8 cellular contexts compared by ENCODE assay signal in genomic region chr7:86939197-86939814, GRCh38.
A peak's percentile ranks its signal among the peaks of the same experiment; 100 is the strongest.
DNase-seq lines count a peak whose midpoint lies in the region; ATAC-seq, FAIRE-seq and TF ChIP-seq lines count a peak whose summit lies in the region.

No MANE protein-coding gene starts in this region.

- H3K4me3 Mint-ChIP-seq in nephron = no peak overlapping the region

- peak; percentile 45; the same call in 1 of the 2 replicates for TF ChIP-seq CTCF in GM12875 (IDR thresholded peaks at IDR 0.05; ENCODE audit: borderline replicate concordance, insufficient read depth, low read depth, low read length)
- peak; percentile 77 for TF ChIP-seq CTCF in epithelial cell of proximal tubule (conservative IDR thresholded peaks at IDR 0.05; ENCODE audit: low read depth, low read length)
- peak; percentile 64 to 87 (median 67) for TF ChIP-seq CTCF in nephron (IDR thresholded peaks at IDR 0.05; ENCODE audit: unreplicated experiment in 3 of 3)

- H3K4me3 ChIP-seq in GM12875 (ENCODE audit: low read depth, low read length) (no peak overlapping the region), epithelial cell of proximal tubule (ENCODE audit: low read depth, low read length) (no peak overlapping the region)

- DNase-seq in AG20443 (ENCODE audit: low spot score) = peak; percentile 39
- peak; percentile 35 for DNase-seq in NCI-H2081 treated with DMSO at 0.1 percent for 48 hours (lab: John Stamatoyannopoulos, UW)
- DNase-seq in epithelial cell of proximal tubule (ENCODE audit: low read depth) = peak; percentile 39
- no peak for DNase-seq in OCI-M2 (lab: John Stamatoyannopoulos, UW; ENCODE audit: unreplicated experiment)

- peak; percentile 76 for ATAC-seq in HG02852 (IDR thresholded peaks at IDR 0.05; ENCODE audit: unreplicated experiment)

- H3K36me3 Mint-ChIP-seq in nephron (ENCODE audit: low read depth) = peaks cover 14% of the 10 kb centered on the region

- peak overlapping the region in 1 of 3 experiments; percentile 22 for H3K27ac Mint-ChIP-seq in nephron

- no peaks in the 10 kb centered on the region for H3K9me3 Mint-ChIP-seq in nephron

- H3K27me3 Mint-ChIP-seq in nephron (ENCODE audit: low read depth) = no peaks in the 10 kb centered on the region

- peak; percentile 63 for FAIRE-seq in TTC549 (lab: Jason Lieb, UNC)

- H3K4me1 Mint-ChIP-seq in nephron = peaks cover 8% of the 10 kb centered on the region
